In genomic region chr10:121700416-121700815, GRCh38 we compare ENCODE assay signal across 8 cellular contexts.
"Had no signal": no experiment of that assay in that cellular context is flagged by ENCODE, and none has a peak within 500 bp of the region (broad histone marks: within the 10 kb centered on the region; RNA-seq: fewer than 3 reads in every experiment).

No MANE protein-coding gene starts in this region.

- DNase-seq: GDM1, GF-D8 had no signal

- FAIRE-seq: G401.6, GM12878, GM12891, GM12892, GM18507, GM19239 had no signal

- ATAC-seq: GM12878 had no signal

- H3K4me3 ChIP-seq: GM12878 had no signal
